1 cellular context compared by ENCODE assay signal in the genomic region with DNA sequence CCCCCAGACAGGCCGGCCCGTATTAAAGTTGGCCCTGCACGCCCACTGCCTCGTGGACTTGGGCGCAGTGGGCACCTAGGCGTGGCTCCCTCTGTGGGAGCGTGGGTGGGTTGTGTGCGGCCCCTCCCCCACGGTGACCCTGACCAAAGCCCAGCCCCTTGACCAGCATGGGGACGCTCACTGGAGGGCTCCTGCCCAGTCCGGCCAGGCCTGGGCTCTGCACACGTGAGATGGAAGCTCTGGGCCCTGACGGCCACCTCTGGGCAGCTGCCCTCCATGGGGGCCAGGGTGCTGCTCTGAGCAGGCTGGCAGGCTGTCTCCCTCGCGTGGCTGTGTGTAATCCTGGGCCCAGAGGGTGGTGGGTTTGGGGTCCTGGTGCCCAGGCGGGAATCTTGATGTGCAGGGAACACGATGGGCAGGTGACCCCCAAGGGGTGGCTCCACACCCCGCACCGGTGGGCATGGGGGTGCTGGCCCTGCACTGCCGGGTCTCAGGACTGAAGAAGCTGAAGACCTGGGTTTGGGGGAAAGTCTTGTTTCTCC.
TF ChIP-seq lines count a peak whose summit lies in the region.

No MANE protein-coding gene starts in this region.

TF ChIP-seq in SK-N-SH, 30 proteins besides CTCF, POLR2A, EP300 and RAD21 (continued from another document):
- TF ChIP-seq, protein P1, sequence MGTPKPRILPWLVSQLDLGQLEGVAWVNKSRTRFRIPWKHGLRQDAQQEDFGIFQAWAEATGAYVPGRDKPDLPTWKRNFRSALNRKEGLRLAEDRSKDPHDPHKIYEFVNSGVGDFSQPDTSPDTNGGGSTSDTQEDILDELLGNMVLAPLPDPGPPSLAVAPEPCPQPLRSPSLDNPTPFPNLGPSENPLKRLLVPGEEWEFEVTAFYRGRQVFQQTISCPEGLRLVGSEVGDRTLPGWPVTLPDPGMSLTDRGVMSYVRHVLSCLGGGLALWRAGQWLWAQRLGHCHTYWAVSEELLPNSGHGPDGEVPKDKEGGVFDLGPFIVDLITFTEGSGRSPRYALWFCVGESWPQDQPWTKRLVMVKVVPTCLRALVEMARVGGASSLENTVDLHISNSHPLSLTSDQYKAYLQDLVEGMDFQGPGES (IDR thresholded peaks at IDR 0.05; ENCODE audit: low read depth, low read length) = no peak
- TF ChIP-seq RXRA (IDR thresholded peaks at IDR 0.05; ENCODE audit: borderline replicate concordance, low read depth) = no peak
TF ChIP-seq in SK-N-SH: peak in this region for 0.
